1 cellular context compared by ENCODE assay signal in the genomic region with DNA sequence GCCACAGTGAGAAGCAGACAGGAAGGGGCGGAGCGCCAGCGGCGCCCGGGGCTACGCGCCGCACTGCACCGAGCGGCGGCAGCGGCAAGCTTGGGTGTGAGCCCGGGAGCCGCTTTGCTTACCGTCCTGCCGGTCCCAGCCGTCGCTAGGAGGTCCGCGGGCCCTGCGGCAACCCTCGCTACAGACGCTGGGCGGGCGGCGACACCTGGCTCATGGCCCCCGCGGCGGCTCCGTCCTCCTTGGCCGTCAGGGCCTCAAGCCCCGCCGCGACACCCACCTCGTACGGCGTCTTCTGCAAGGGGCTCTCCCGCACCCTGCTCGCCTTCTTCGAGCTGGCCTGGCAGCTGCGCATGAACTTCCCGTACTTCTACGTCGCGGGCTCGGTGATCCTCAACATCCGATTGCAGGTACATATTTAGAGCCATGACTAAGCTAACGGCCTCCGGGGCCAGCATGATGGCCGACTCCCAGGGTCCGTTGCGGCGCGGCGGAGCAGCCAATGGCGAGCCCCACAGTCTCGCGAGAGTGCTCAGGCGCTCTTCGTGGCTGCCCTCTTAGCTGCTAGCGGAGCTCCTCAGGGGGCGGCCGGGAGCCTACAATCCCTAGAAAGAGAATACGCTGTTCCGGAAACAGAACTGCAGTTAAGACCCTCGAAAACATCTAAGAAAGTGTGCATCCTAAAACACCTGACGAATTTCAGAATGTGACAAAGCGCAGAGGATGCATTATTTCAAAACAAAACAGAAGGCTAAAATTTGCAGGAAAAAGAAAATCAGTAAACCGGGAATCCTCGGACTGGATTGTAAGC.
TF ChIP-seq lines count a peak whose summit lies in the region.

A gene (plus strand): TSS at position 50 of the 808 bp plus-strand sequence. CDS start 163 bp downstream, at position 213.

TF ChIP-seq in HepG2, 621 proteins besides CTCF, POLR2A, EP300 and RAD21 (continued from another document and continues in another):
- TF ChIP-seq, protein P1, sequence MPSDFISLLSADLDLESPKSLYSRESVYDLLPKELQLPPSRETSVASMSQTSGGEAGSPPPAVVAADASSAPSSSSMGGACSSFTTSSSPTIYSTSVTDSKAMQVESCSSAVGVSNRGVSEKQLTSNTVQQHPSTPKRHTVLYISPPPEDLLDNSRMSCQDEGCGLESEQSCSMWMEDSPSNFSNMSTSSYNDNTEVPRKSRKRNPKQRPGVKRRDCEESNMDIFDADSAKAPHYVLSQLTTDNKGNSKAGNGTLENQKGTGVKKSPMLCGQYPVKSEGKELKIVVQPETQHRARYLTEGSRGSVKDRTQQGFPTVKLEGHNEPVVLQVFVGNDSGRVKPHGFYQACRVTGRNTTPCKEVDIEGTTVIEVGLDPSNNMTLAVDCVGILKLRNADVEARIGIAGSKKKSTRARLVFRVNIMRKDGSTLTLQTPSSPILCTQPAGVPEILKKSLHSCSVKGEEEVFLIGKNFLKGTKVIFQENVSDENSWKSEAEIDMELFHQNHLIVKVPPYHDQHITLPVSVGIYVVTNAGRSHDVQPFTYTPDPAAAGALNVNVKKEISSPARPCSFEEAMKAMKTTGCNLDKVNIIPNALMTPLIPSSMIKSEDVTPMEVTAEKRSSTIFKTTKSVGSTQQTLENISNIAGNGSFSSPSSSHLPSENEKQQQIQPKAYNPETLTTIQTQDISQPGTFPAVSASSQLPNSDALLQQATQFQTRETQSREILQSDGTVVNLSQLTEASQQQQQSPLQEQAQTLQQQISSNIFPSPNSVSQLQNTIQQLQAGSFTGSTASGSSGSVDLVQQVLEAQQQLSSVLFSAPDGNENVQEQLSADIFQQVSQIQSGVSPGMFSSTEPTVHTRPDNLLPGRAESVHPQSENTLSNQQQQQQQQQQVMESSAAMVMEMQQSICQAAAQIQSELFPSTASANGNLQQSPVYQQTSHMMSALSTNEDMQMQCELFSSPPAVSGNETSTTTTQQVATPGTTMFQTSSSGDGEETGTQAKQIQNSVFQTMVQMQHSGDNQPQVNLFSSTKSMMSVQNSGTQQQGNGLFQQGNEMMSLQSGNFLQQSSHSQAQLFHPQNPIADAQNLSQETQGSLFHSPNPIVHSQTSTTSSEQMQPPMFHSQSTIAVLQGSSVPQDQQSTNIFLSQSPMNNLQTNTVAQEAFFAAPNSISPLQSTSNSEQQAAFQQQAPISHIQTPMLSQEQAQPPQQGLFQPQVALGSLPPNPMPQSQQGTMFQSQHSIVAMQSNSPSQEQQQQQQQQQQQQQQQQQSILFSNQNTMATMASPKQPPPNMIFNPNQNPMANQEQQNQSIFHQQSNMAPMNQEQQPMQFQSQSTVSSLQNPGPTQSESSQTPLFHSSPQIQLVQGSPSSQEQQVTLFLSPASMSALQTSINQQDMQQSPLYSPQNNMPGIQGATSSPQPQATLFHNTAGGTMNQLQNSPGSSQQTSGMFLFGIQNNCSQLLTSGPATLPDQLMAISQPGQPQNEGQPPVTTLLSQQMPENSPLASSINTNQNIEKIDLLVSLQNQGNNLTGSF (CRISPR knock-in tag; IDR thresholded peaks at IDR 0.05), result no peak; the same call in none of the 2 replicates
- TF ChIP-seq, protein P2, sequence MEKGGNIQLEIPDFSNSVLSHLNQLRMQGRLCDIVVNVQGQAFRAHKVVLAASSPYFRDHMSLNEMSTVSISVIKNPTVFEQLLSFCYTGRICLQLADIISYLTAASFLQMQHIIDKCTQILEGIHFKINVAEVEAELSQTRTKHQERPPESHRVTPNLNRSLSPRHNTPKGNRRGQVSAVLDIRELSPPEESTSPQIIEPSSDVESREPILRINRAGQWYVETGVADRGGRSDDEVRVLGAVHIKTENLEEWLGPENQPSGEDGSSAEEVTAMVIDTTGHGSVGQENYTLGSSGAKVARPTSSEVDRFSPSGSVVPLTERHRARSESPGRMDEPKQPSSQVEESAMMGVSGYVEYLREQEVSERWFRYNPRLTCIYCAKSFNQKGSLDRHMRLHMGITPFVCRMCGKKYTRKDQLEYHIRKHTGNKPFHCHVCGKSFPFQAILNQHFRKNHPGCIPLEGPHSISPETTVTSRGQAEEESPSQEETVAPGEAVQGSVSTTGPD (CRISPR knock-in tag; IDR thresholded peaks at IDR 0.05), result no peak
- TF ChIP-seq MAFK (conservative IDR thresholded peaks at IDR 0.05 in 1 of 2, IDR thresholded peaks at IDR 0.05 in 1 of 2; ENCODE audit: low read length in 2 of 2), result no peak
- no peak for TF ChIP-seq ZNF660 (CRISPR knock-in tag; IDR thresholded peaks at IDR 0.05; ENCODE audit: borderline replicate concordance, low read depth)
- no peak for TF ChIP-seq ZFP41 (CRISPR knock-in tag; IDR thresholded peaks at IDR 0.05; ENCODE audit: borderline replicate concordance)
- no peak for TF ChIP-seq EZH2 (conservative IDR thresholded peaks at IDR 0.05; ENCODE audit: low read depth, low read length)
- peak; percentile 98 for TF ChIP-seq ZFX (CRISPR knock-in tag; IDR thresholded peaks at IDR 0.05; ENCODE audit: low read depth)
- peak; percentile 53; the same call in 1 of the 2 replicates for TF ChIP-seq MAFG (CRISPR knock-in tag; IDR thresholded peaks at IDR 0.05)
- no peak for TF ChIP-seq ZBTB8A (CRISPR knock-in tag; IDR thresholded peaks at IDR 0.05; ENCODE audit: borderline replicate concordance, low read depth)
- TF ChIP-seq, protein P3, sequence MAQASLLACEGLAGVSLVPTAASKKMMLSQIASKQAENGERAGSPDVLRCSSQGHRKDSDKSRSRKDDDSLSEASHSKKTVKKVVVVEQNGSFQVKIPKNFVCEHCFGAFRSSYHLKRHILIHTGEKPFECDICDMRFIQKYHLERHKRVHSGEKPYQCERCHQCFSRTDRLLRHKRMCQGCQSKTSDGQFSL (CRISPR knock-in tag; IDR thresholded peaks at IDR 0.05), result no peak
- no peak for TF ChIP-seq ZBTB1 (CRISPR knock-in tag; IDR thresholded peaks at IDR 0.05; ENCODE audit: borderline replicate concordance)
- no peak for TF ChIP-seq GLI4 (CRISPR knock-in tag; IDR thresholded peaks at IDR 0.05; ENCODE audit: borderline replicate concordance)
- TF ChIP-seq GPN1 (CRISPR knock-in tag; IDR thresholded peaks at IDR 0.05; ENCODE audit: borderline replicate concordance), result 0 out of 2 replicates have a peak, but pooled peaks have one; percentile 22
- peak; percentile 2; the same call in 1 of the 2 replicates for TF ChIP-seq CEBPG (CRISPR knock-in tag; IDR thresholded peaks at IDR 0.05)
- no peak for TF ChIP-seq FOXJ3 (CRISPR knock-in tag; IDR thresholded peaks at IDR 0.05; ENCODE audit: borderline replicate concordance)
- TF ChIP-seq ZNF124 (CRISPR knock-in tag; IDR thresholded peaks at IDR 0.05), result peak; percentile 38; the same call in 1 of the 2 replicates
- no peak for TF ChIP-seq JDP2 (CRISPR knock-in tag; IDR thresholded peaks at IDR 0.05; ENCODE audit: borderline replicate concordance)
- TF ChIP-seq, protein P4, sequence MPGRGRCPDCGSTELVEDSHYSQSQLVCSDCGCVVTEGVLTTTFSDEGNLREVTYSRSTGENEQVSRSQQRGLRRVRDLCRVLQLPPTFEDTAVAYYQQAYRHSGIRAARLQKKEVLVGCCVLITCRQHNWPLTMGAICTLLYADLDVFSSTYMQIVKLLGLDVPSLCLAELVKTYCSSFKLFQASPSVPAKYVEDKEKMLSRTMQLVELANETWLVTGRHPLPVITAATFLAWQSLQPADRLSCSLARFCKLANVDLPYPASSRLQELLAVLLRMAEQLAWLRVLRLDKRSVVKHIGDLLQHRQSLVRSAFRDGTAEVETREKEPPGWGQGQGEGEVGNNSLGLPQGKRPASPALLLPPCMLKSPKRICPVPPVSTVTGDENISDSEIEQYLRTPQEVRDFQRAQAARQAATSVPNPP (CRISPR knock-in tag; IDR thresholded peaks at IDR 0.05), result 0 out of 2 replicates have a peak, but pooled peaks have one; percentile 85
- TF ChIP-seq ZFYVE20 (CRISPR knock-in tag; IDR thresholded peaks at IDR 0.05; ENCODE audit: borderline replicate concordance, low read depth), result 0 out of 2 replicates have a peak, but pooled peaks have one; percentile 65
- TF ChIP-seq, protein P5, sequence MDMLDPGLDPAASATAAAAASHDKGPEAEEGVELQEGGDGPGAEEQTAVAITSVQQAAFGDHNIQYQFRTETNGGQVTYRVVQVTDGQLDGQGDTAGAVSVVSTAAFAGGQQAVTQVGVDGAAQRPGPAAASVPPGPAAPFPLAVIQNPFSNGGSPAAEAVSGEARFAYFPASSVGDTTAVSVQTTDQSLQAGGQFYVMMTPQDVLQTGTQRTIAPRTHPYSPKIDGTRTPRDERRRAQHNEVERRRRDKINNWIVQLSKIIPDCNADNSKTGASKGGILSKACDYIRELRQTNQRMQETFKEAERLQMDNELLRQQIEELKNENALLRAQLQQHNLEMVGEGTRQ (IDR thresholded peaks at IDR 0.05; ENCODE audit: low read depth, low read length), result no peak
- TF ChIP-seq, protein P5 (CRISPR knock-in tag; IDR thresholded peaks at IDR 0.05; ENCODE audit: borderline replicate concordance), result no peak
- TF ChIP-seq TAF15 (IDR thresholded peaks at IDR 0.05; ENCODE audit: low read depth, low read length, poor library complexity, severe bottlenecking), result peak; percentile 67
- no peak for TF ChIP-seq ZNF343 (CRISPR knock-in tag; IDR thresholded peaks at IDR 0.05)
- TF ChIP-seq HDAC2 (CRISPR knock-in tag; IDR thresholded peaks at IDR 0.05), result peak; percentile 62
- TF ChIP-seq SOX13 (IDR thresholded peaks at IDR 0.05), result no peak
- TF ChIP-seq SOX13 (CRISPR knock-in tag; conservative IDR thresholded peaks at IDR 0.05 in 1 of 2, IDR thresholded peaks at IDR 0.05 in 1 of 2), result 0 out of 4 replicates have a peak, but pooled peaks of 1 of the 2 experiments have one; percentile 5
- TF ChIP-seq CBX2 (IDR thresholded peaks at IDR 0.05; ENCODE audit: low read depth, low read length), result no peak
- TF ChIP-seq CBX2 (CRISPR knock-in tag; IDR thresholded peaks at IDR 0.05; ENCODE audit: low read depth), result no peak
- TF ChIP-seq NFE2L2 (IDR thresholded peaks at IDR 0.05; ENCODE audit: low read length), result no peak
- TF ChIP-seq MAZ (IDR thresholded peaks at IDR 0.05; ENCODE audit: borderline replicate concordance, low read depth, low read length), result no peak
- TF ChIP-seq MAZ (CRISPR knock-in tag; IDR thresholded peaks at IDR 0.05; ENCODE audit: low read depth), result peak; percentile 69
- no peak for TF ChIP-seq XBP1 (CRISPR knock-in tag; IDR thresholded peaks at IDR 0.05)
- peak; percentile 81; the same call in 1 of the 2 replicates for TF ChIP-seq DNMT3B (CRISPR knock-in tag; conservative IDR thresholded peaks at IDR 0.05)
- TF ChIP-seq, protein P6, sequence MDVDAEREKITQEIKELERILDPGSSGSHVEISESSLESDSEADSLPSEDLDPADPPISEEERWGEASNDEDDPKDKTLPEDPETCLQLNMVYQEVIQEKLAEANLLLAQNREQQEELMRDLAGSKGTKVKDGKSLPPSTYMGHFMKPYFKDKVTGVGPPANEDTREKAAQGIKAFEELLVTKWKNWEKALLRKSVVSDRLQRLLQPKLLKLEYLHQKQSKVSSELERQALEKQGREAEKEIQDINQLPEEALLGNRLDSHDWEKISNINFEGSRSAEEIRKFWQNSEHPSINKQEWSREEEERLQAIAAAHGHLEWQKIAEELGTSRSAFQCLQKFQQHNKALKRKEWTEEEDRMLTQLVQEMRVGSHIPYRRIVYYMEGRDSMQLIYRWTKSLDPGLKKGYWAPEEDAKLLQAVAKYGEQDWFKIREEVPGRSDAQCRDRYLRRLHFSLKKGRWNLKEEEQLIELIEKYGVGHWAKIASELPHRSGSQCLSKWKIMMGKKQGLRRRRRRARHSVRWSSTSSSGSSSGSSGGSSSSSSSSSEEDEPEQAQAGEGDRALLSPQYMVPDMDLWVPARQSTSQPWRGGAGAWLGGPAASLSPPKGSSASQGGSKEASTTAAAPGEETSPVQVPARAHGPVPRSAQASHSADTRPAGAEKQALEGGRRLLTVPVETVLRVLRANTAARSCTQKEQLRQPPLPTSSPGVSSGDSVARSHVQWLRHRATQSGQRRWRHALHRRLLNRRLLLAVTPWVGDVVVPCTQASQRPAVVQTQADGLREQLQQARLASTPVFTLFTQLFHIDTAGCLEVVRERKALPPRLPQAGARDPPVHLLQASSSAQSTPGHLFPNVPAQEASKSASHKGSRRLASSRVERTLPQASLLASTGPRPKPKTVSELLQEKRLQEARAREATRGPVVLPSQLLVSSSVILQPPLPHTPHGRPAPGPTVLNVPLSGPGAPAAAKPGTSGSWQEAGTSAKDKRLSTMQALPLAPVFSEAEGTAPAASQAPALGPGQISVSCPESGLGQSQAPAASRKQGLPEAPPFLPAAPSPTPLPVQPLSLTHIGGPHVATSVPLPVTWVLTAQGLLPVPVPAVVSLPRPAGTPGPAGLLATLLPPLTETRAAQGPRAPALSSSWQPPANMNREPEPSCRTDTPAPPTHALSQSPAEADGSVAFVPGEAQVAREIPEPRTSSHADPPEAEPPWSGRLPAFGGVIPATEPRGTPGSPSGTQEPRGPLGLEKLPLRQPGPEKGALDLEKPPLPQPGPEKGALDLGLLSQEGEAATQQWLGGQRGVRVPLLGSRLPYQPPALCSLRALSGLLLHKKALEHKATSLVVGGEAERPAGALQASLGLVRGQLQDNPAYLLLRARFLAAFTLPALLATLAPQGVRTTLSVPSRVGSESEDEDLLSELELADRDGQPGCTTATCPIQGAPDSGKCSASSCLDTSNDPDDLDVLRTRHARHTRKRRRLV (CRISPR knock-in tag; IDR thresholded peaks at IDR 0.05), result no peak
- TF ChIP-seq SRSF4 (IDR thresholded peaks at IDR 0.05; ENCODE audit: low read depth, low read length, poor library complexity, severe bottlenecking), result no peak
- TF ChIP-seq ZNF501 (CRISPR knock-in tag; IDR thresholded peaks at IDR 0.05), result peak; percentile 97
- TF ChIP-seq, protein P7, sequence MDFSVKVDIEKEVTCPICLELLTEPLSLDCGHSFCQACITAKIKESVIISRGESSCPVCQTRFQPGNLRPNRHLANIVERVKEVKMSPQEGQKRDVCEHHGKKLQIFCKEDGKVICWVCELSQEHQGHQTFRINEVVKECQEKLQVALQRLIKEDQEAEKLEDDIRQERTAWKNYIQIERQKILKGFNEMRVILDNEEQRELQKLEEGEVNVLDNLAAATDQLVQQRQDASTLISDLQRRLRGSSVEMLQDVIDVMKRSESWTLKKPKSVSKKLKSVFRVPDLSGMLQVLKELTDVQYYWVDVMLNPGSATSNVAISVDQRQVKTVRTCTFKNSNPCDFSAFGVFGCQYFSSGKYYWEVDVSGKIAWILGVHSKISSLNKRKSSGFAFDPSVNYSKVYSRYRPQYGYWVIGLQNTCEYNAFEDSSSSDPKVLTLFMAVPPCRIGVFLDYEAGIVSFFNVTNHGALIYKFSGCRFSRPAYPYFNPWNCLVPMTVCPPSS (IDR thresholded peaks at IDR 0.05), result no peak
- peak; percentile 65; the same call in 1 of the 2 replicates for TF ChIP-seq ZNF205 (CRISPR knock-in tag; IDR thresholded peaks at IDR 0.05)
- TF ChIP-seq TBL1XR1 (IDR thresholded peaks at IDR 0.05; ENCODE audit: borderline replicate concordance, low read length, partially characterized antibody), result peak; percentile 71
- TF ChIP-seq ZNF136 (CRISPR knock-in tag; IDR thresholded peaks at IDR 0.05; ENCODE audit: low read depth), result no peak
- peak; percentile 10; the same call in 1 of the 2 replicates for TF ChIP-seq ZNF510 (CRISPR knock-in tag; IDR thresholded peaks at IDR 0.05; ENCODE audit: low read depth)
- TF ChIP-seq MAFF (IDR thresholded peaks at IDR 0.05; ENCODE audit: low read depth, low read length), result no peak
- TF ChIP-seq RBAK (CRISPR knock-in tag; IDR thresholded peaks at IDR 0.05), result no peak
- peak; percentile 71; the same call in 1 of the 2 replicates for TF ChIP-seq REPIN1 (CRISPR knock-in tag; IDR thresholded peaks at IDR 0.05; ENCODE audit: borderline replicate concordance, low read depth)
- peak; percentile 40 for TF ChIP-seq XRCC5 (optimal IDR thresholded peaks at IDR 0.05; ENCODE audit: low read length)
